In genomic region chr1:116586741-116587143, GRCh38 we compare ENCODE assay signal across 10 cellular contexts. TPM values are rescaled to one million over a fixed set of nuclear protein-coding genes. Genes with fewer than 3 reads are reported as not detected.
DNase-seq lines count a peak whose midpoint lies in the region; ATAC-seq and TF ChIP-seq lines count a peak whose summit lies in the region.
"Had no signal": no experiment of that assay in that cellular context is flagged by ENCODE, and none has a peak within 500 bp of the region (broad histone marks: within the 10 kb centered on the region; RNA-seq: fewer than 3 reads in every experiment).

No MANE protein-coding gene starts in this region.

- H3K79me2 ChIP-seq in PC-3 (ENCODE audit: low read length) = no peaks in the 10 kb centered on the region

- H3K4me1 ChIP-seq in PC-3 (ENCODE audit: insufficient read depth, low read length) (peaks cover 11% of the 10 kb centered on the region), colonic mucosa (no peaks in the 10 kb centered on the region)

- no TSS peak for BruUV-seq in PC-3 (replicated peaks; lab: Mats Ljungman, UMichigan)

- peak overlapping the region; percentile 16 for H3K27ac Mint-ChIP-seq in nephron progenitor cell

- no peak overlapping the region for H3K4me2 ChIP-seq in PC-3 (ENCODE audit: low read length)

- no peaks in the 10 kb centered on the region for H3F3A ChIP-seq in PC-3 (ENCODE audit: low read length, unreplicated experiment)

- peaks cover 4% of the 10 kb centered on the region for H3K27me3 Mint-ChIP-seq in nephron progenitor cell (ENCODE audit: low read depth, poor library complexity)

- no peaks in the 10 kb centered on the region for H3K36me3 ChIP-seq in PC-3 (ENCODE audit: low read depth, low read length)
- H3K36me3 ChIP-seq in colonic mucosa = no peaks in the 10 kb centered on the region

- H3K27me3 ChIP-seq in PC-3 (ENCODE audit: low read length) (no peaks in the 10 kb centered on the region), colonic mucosa (no peaks in the 10 kb centered on the region)

- DNase-seq in PC-3 (peak; percentile 21), nephron progenitor cell (no peak), colonic mucosa (no peak), retina (no peak), NCI-H1436 (lab: John Stamatoyannopoulos, UW) (no peak), hepatic stellate cell (ENCODE audit: low spot score) (no peak)
- DNase-seq: NCI-H1105; stimulated activated CD4-positive, alpha-beta T cell treated with anti-CD3 and anti-CD28 coated beads, Interleukin-1b, Interleukin-23, amount 100 ng/mL, for 48 hours had no signal

- intact Hi-C loops in PC-3 (cut with micrococcal nuclease) (no loop called here), colonic mucosa (cut with DNase I) (no loop called here)

- peaks cover 32% of the 10 kb centered on the region for H3K36me3 Mint-ChIP-seq in nephron progenitor cell (ENCODE audit: low read depth)

- peaks cover 31% of the 10 kb centered on the region for H3K4me1 Mint-ChIP-seq in nephron progenitor cell

- no peaks in the 10 kb centered on the region for H4K20me1 ChIP-seq in PC-3 (ENCODE audit: low read length)

- no peaks in the 10 kb centered on the region for H3K9me3 Mint-ChIP-seq in nephron progenitor cell

- TF ChIP-seq CTCF in PC-3 (conservative IDR thresholded peaks at IDR 0.05; ENCODE audit: low read depth, low read length) (no peak), nephron progenitor cell (IDR thresholded peaks at IDR 0.05) (no peak), colonic mucosa (IDR thresholded peaks at IDR 0.05) (no peak)

- no peaks in the 10 kb centered on the region for H3K9me2 ChIP-seq in PC-3 (replicated peaks; ENCODE audit: low read length)

- POLR2A ChIA-PET in PC-3 (lab: Charles Lee; ENCODE audit: unreplicated experiment) = no interaction called here

- H2AFZ ChIP-seq in PC-3 (ENCODE audit: low read length) = no peak overlapping the region

- H3K9ac ChIP-seq in PC-3 (ENCODE audit: low read length) = no peak overlapping the region
- H3K9ac ChIP-seq in colonic mucosa (ENCODE audit: low read depth in 2 of 2, low read length in 2 of 2) = no peak overlapping the region

- H3K9me3 ChIP-seq in PC-3 (ENCODE audit: low read length) (no peaks in the 10 kb centered on the region), colonic mucosa (no peaks in the 10 kb centered on the region)

- H3K4me3 Mint-ChIP-seq in nephron progenitor cell = no peak overlapping the region

- no peak overlapping the region for H3K27ac ChIP-seq in PC-3 (ENCODE audit: low read length)
- H3K27ac ChIP-seq in colonic mucosa = no peak overlapping the region

- H3K4me3 ChIP-seq in PC-3 (ENCODE audit: low read length) = no peak overlapping the region
- no peak overlapping the region for H3K4me3 ChIP-seq in colonic mucosa

- ATAC-seq in GM18909 (IDR thresholded peaks at IDR 0.05; ENCODE audit: poor library complexity, unreplicated experiment) (peak; percentile 71), HG02623 (IDR thresholded peaks at IDR 0.05; ENCODE audit: unreplicated experiment) (peak; percentile 48), PC-3 (no peak)

- CTCF ChIA-PET in PC-3 (lab: Charles Lee) = no interaction called here

RNA-seq across cellular contexts. Expression of gene CD58, which starts 15.9 kb away (rescaled TPM):
- total RNA-seq in PC-3 (2014; rRNA removed) = 15.2 and 26.9 TPM in 2 replicates
- 10 to 100 TPM; 16.1 to 25.9 TPM for total RNA-seq in colonic mucosa
